ENCODE assay signal across 14 cellular contexts in genomic region chr18:11570770-11571169, GRCh38. TPM values are rescaled to one million over a fixed set of nuclear protein-coding genes. Genes with fewer than 3 reads are reported as not detected.
A peak's percentile ranks its signal among the peaks of the same experiment; 100 is the strongest.
DNase-seq lines count a peak whose midpoint lies in the region; ATAC-seq, FAIRE-seq and TF ChIP-seq lines count a peak whose summit lies in the region.
"Had no signal": no experiment of that assay in that cellular context is flagged by ENCODE, and none has a peak within 500 bp of the region (broad histone marks: within the 10 kb centered on the region; RNA-seq: fewer than 3 reads in every experiment).

No MANE protein-coding gene starts in this region.

- H3K4me3 ChIP-seq in DOHH2 (ENCODE audit: low read length) (no peak overlapping the region), NB4 (ENCODE audit: low read depth, low read length) (no peak overlapping the region), H1 (ENCODE audit: extremely low read depth in 1 of 4, insufficient read depth in 2 of 4, low read depth in 3 of 4, low read length in 4 of 4) (no peak overlapping the region)
- H3K4me3 ChIP-seq: lung had no signal

- H3K23me2 ChIP-seq in H1 (ENCODE audit: low read depth, low read length): no peaks in the 10 kb centered on the region

- no peak for ATAC-seq in HG02840 (IDR thresholded peaks at IDR 0.05; ENCODE audit: low FRiP score, unreplicated experiment)
- ATAC-seq: right cardiac atrium had no signal

- no peak overlapping the region for H3K56ac ChIP-seq in H1 (replicated peaks; ENCODE audit: insufficient read length, low read depth, low read length)

- H3K14ac ChIP-seq in H1 (ENCODE audit: insufficient read length): no peak overlapping the region

- WGBS in H1 (ENCODE audit: extremely low coverage in 1 of 2, insufficient coverage in 1 of 2, insufficient read length in 1 of 2, insufficient replicate concordance in 2 of 2, low coverage in 1 of 2, low lambda C conversion rate in 2 of 2, missing lambda C conversion rate in 1 of 2), 2 experiments: 82% methylated on average over 6 of the region's 6 CpGs; no CpG with 5 or more reads in 1 of the 2 experiments

- H3K4me2 ChIP-seq in DOHH2 (ENCODE audit: low read length) (no peak overlapping the region), H1 (ENCODE audit: insufficient read depth in 1 of 2, low read depth in 2 of 2, low read length in 2 of 2) (no peak overlapping the region)

- H4K91ac ChIP-seq in H1 (replicated peaks; ENCODE audit: insufficient read length, low read length): no peak overlapping the region

- CTCF ChIA-PET in H1 (lab: Charles Lee; ENCODE audit: partially characterized antibody): interaction anchor here (0.8 to 2.4 kb wide), 16 partner anchors 9 to 370 kb away, joined by 3 to 19 read pairs (median 5); no protein-coding TSS in a partner anchor

- no peak overlapping the region for H2BK12ac ChIP-seq in H1 (ENCODE audit: low read depth, low read length)

- no peak overlapping the region for H3K18ac ChIP-seq in H1 (ENCODE audit: extremely low read depth, low read length)

- peak; percentile 42 to 48 for TF ChIP-seq RAD21 in H1 (IDR thresholded peaks at IDR 0.05 in 1 of 2, conservative IDR thresholded peaks at IDR 0.05 in 1 of 2; ENCODE audit: low read depth in 2 of 2, low read length in 2 of 2)

- H2AK5ac ChIP-seq in H1 (ENCODE audit: low read depth, low read length): no peak overlapping the region

- H3K9me3 ChIP-seq in DOHH2 (ENCODE audit: control insufficient read depth, insufficient read depth, low read length) (no peaks in the 10 kb centered on the region), H1 (ENCODE audit: insufficient read depth in 2 of 2, low read depth in 1 of 2, low read length in 1 of 2) (no peaks in the 10 kb centered on the region)

- H2BK5ac ChIP-seq in H1 (ENCODE audit: low read depth, low read length): no peak overlapping the region

- no peak overlapping the region for H2BK20ac ChIP-seq in H1 (ENCODE audit: low read length)

- DNase-seq in A172 (ENCODE audit: low spot score) (peak; percentile 31), NB4 (ENCODE audit: low read depth) (peak; percentile 29), H1 (ENCODE audit: low read depth in 1 of 2, low spot score in 2 of 2) (no peak), inferior parietal cortex (ENCODE audit: extremely low spot score) (no peak), epidermal melanocyte (ENCODE audit: insufficient read length, low spot score) (no peak), D341Med (ENCODE audit: low spot score) (no peak)
- DNase-seq: activated naive CD4-positive, alpha-beta T cell treated with Interleukin-2 at 50 U/mL for 16 hours; DMS153; KG1; right cardiac atrium had no signal

- H3K27ac ChIP-seq in DOHH2 (ENCODE audit: low read depth, low read length): no peak overlapping the region
- H3K27ac ChIP-seq in H1 (ENCODE audit: low read depth, low read length): no peak overlapping the region

- no peak for FAIRE-seq in H1 (lab: Jason Lieb, UNC)
- FAIRE-seq: endothelial cell of umbilical vein had no signal

- POLR2A ChIA-PET in H1 (lab: Charles Lee; ENCODE audit: partially characterized antibody): no interaction called here

- TF ChIP-seq POLR2A in NB4 (IDR thresholded peaks at IDR 0.05; ENCODE audit: extremely low read depth, insufficient read length): no peak
- TF ChIP-seq POLR2A in H1 (IDR thresholded peaks at IDR 0.05; ENCODE audit: control extremely low read depth in 1 of 2, low read depth in 2 of 2, low read length in 2 of 2): no peak

- H4K8ac ChIP-seq in H1 (ENCODE audit: extremely low read depth, insufficient read depth, low read length): no peak overlapping the region

- H3K79me1 ChIP-seq in H1 (ENCODE audit: low read depth, low read length): no peaks in the 10 kb centered on the region

- no peak overlapping the region for H2AFZ ChIP-seq in H1 (ENCODE audit: low read length)

- H3K9me2 ChIP-seq in DOHH2 (replicated peaks; ENCODE audit: control insufficient read depth, low read length): no peaks in the 10 kb centered on the region

- no peak overlapping the region for H3K9ac ChIP-seq in H1 (replicated peaks in 1 of 4; ENCODE audit: extremely low read depth in 1 of 4, low read depth in 3 of 4, low read length in 3 of 4)

- no peaks in the 10 kb centered on the region for H3K79me2 ChIP-seq in DOHH2 (ENCODE audit: control insufficient read depth, low read length)
- H3K79me2 ChIP-seq in H1 (ENCODE audit: control insufficient read depth in 1 of 2, insufficient read depth in 2 of 2, low read length in 2 of 2): no peaks in the 10 kb centered on the region

- TF ChIP-seq CTCF in DOHH2 (IDR thresholded peaks at IDR 0.05; ENCODE audit: low read depth, low read length, poor library complexity, severe bottlenecking) (peak; percentile 44), NB4 (IDR thresholded peaks at IDR 0.05; ENCODE audit: low read depth, low read length) (peak; percentile 15), H1 (IDR thresholded peaks at IDR 0.05; ENCODE audit: control extremely low read depth in 1 of 3, insufficient read depth in 1 of 3, low read depth in 1 of 3, low read length in 3 of 3) (peak in 1 of 3 experiments; percentile 14; a peak in 1 of 4 replicates)

- TF ChIP-seq EP300 in H1 (IDR thresholded peaks at IDR 0.05; ENCODE audit: borderline replicate concordance in 1 of 2, low read depth in 2 of 2, low read length in 2 of 2): no peak

- H3F3A ChIP-seq in DOHH2 (ENCODE audit: control insufficient read depth, insufficient read depth): no peaks in the 10 kb centered on the region

- H3K23ac ChIP-seq in H1 (ENCODE audit: insufficient read length): no peak overlapping the region

- no peak overlapping the region for H2BK120ac ChIP-seq in H1 (replicated peaks; ENCODE audit: low read depth, low read length)

- H3K4me1 ChIP-seq in DOHH2 (ENCODE audit: control insufficient read depth, low read length) (no peaks in the 10 kb centered on the region), H1 (replicated peaks in 1 of 4; ENCODE audit: control insufficient read depth in 3 of 4, insufficient read depth in 4 of 4, low read length in 3 of 4) (no peaks in the 10 kb centered on the region; a peak in 1 of 7 replicates)

- H4K5ac ChIP-seq in H1 (ENCODE audit: insufficient read length, low read depth, low read length): no peak overlapping the region

- no peak overlapping the region for H3K4ac ChIP-seq in H1 (replicated peaks; ENCODE audit: insufficient read length, low read depth, low read length)

- H3K27me3 ChIP-seq in DOHH2 (ENCODE audit: control insufficient read depth, low read length) (peaks cover 5% of the 10 kb centered on the region; the same call in 1 of the 2 replicates), H1 (replicated peaks in 1 of 4; ENCODE audit: control insufficient read depth in 3 of 4, extremely low read depth in 1 of 4, insufficient read depth in 3 of 4, low read length in 3 of 4) (no peaks in the 10 kb centered on the region)

- H2BK15ac ChIP-seq in H1 (ENCODE audit: low read length): no peak overlapping the region

- H3K36me3 ChIP-seq in DOHH2 (ENCODE audit: control insufficient read depth, low read length): no peaks in the 10 kb centered on the region
- no peaks in the 10 kb centered on the region for H3K36me3 ChIP-seq in H1 (ENCODE audit: control insufficient read depth in 2 of 4, insufficient read depth in 4 of 4, low read length in 3 of 4)

- no peaks in the 10 kb centered on the region for H4K20me1 ChIP-seq in DOHH2 (ENCODE audit: control insufficient read depth, insufficient read depth, low read depth, low read length)
- no peaks in the 10 kb centered on the region for H4K20me1 ChIP-seq in H1 (replicated peaks in 1 of 2; ENCODE audit: control insufficient read depth in 1 of 2, insufficient read depth in 2 of 2, low read length in 2 of 2)

TF ChIP-seq in H1, 55 proteins besides CTCF, POLR2A, EP300 and RAD21 (continues in another document):
- TF ChIP-seq PHF8 (conservative IDR thresholded peaks at IDR 0.05; ENCODE audit: low read depth, low read length) (no peak), SP2 (IDR thresholded peaks at IDR 0.05; ENCODE audit: low read length) (no peak), EZH2 (IDR thresholded peaks at IDR 0.05; ENCODE audit: low read depth, low read length, severe bottlenecking) (no peak), RBBP5 (IDR thresholded peaks at IDR 0.05; ENCODE audit: borderline replicate concordance, low read depth, low read length) (no peak), CBX5 (IDR thresholded peaks at IDR 0.05; ENCODE audit: low read depth, low read length) (no peak), CTBP2 (IDR thresholded peaks at IDR 0.05; ENCODE audit: borderline replicate concordance, insufficient read depth, insufficient read length, low read length) (no peak), CBX8 (IDR thresholded peaks at IDR 0.05; ENCODE audit: borderline replicate concordance, low read depth, low read length) (no peak), BRCA1 (IDR thresholded peaks at IDR 0.05; ENCODE audit: low read depth, low read length) (no peak), USF2 (IDR thresholded peaks at IDR 0.05; ENCODE audit: low read length) (no peak), TCF12 (IDR thresholded peaks at IDR 0.05; ENCODE audit: low read depth, low read length) (no peak), BCL11A (IDR thresholded peaks at IDR 0.05; ENCODE audit: low read depth in 2 of 2, low read length in 2 of 2) (no peak), NANOG (IDR thresholded peaks at IDR 0.05; ENCODE audit: insufficient read depth, low read depth, low read length, poor library complexity, severe bottlenecking) (no peak), POU5F1 (IDR thresholded peaks at IDR 0.05; ENCODE audit: low read depth, low read length) (no peak), FOSL1 (IDR thresholded peaks at IDR 0.05; ENCODE audit: insufficient read depth, low read depth, low read length) (no peak), KDM1A (IDR thresholded peaks at IDR 0.05; ENCODE audit: borderline replicate concordance, low read length) (no peak), BACH1 (IDR thresholded peaks at IDR 0.05; ENCODE audit: low read length) (no peak)

RNA-seq across cellular contexts. Expression of gene SLC35G4, which starts 38.6 kb away (rescaled TPM):
- total RNA-seq in A172 (2014; rRNA removed; shearing (Covaris generic)): not detected in 2 replicates
- not detected in 2 replicates for total RNA-seq in H1 (2021; fragmentation: NEBNext Ultra II Directional; extraction: Animal tissue kit (Norgen Biotek cat#: 25700))
- polyA plus RNA-seq in H1 (2011; rRNA removed): not detected in 2 replicates
- polyA plus RNA-seq in H1 (2011; cell fraction: cytosol; rRNA removed): not detected
- not detected for polyA plus RNA-seq in H1 (2011; cell fraction: nucleus; rRNA removed)
- polyA plus RNA-seq in H1 (2012, experiment 1 of 2): not detected in 4 replicates
- polyA plus RNA-seq in H1 (2012, experiment 2 of 2): not detected
- polyA plus RNA-seq in H1 (2013, experiment 1 of 2): not detected
- polyA plus RNA-seq in H1 (2013, experiment 2 of 2): not detected
- not detected in 2 replicates for polyA minus RNA-seq in H1 (2011; rRNA and poly(A)+ RNA removed)
- polyA minus RNA-seq in H1 (2011; cell fraction: cytosol; rRNA and poly(A)+ RNA removed): not detected
- not detected for polyA minus RNA-seq in H1 (2011; cell fraction: nucleus; rRNA and poly(A)+ RNA removed)
- total RNA-seq: endothelial cell of umbilical vein, lung, right cardiac atrium had no signal
- polyA plus RNA-seq: endothelial cell of umbilical vein, lung, right cardiac atrium had no signal

Comparison
In these comparisons a context has a peak if more than half of its experiments do, and no peak if none do; other contexts are left out.
1. DNase-seq: peak in A172 (single experiment) and NB4 (single experiment); none in H1 (0 of 2), inferior parietal cortex (single experiment), epidermal melanocyte (single experiment) and D341Med (single experiment).